1 cellular context compared by ENCODE assay signal in the genomic region with DNA sequence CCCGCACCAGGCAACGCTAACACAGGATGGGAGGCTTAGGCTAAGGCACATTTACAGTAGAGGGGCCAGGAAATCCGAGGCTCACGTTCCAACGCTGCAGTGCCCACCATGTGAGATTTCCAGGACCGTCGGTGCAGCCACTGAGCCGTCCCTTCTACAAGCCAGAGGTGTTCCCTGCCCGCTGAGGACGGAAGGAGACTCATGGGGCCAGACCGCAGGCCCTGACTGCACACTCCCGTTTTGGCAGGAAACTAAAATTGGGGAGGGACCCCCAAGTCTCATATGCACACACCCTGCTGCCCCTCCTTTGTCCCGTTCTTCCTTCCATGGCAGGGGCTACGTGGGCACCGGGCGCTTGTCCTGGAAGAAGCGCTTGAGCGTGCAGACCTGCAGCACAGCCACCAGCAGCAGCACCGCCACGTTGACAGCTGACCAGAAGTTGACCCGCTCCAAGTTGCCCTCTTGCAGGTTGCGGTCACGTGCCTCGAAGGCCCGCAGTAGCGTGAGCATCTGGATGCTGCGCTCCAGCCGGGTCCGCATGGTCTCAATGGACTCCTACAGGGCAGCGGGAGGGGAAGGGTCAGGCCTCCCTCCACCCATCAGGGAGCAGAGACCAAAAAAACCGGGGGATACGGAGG.
A peak's percentile ranks its signal among the peaks of the same experiment; 100 is the strongest.
TF ChIP-seq lines count a peak whose summit lies in the region.

No MANE protein-coding gene starts in this region.

TF ChIP-seq in K562, 482 proteins besides CTCF, POLR2A, EP300 and RAD21:
- TF ChIP-seq, protein P1, sequence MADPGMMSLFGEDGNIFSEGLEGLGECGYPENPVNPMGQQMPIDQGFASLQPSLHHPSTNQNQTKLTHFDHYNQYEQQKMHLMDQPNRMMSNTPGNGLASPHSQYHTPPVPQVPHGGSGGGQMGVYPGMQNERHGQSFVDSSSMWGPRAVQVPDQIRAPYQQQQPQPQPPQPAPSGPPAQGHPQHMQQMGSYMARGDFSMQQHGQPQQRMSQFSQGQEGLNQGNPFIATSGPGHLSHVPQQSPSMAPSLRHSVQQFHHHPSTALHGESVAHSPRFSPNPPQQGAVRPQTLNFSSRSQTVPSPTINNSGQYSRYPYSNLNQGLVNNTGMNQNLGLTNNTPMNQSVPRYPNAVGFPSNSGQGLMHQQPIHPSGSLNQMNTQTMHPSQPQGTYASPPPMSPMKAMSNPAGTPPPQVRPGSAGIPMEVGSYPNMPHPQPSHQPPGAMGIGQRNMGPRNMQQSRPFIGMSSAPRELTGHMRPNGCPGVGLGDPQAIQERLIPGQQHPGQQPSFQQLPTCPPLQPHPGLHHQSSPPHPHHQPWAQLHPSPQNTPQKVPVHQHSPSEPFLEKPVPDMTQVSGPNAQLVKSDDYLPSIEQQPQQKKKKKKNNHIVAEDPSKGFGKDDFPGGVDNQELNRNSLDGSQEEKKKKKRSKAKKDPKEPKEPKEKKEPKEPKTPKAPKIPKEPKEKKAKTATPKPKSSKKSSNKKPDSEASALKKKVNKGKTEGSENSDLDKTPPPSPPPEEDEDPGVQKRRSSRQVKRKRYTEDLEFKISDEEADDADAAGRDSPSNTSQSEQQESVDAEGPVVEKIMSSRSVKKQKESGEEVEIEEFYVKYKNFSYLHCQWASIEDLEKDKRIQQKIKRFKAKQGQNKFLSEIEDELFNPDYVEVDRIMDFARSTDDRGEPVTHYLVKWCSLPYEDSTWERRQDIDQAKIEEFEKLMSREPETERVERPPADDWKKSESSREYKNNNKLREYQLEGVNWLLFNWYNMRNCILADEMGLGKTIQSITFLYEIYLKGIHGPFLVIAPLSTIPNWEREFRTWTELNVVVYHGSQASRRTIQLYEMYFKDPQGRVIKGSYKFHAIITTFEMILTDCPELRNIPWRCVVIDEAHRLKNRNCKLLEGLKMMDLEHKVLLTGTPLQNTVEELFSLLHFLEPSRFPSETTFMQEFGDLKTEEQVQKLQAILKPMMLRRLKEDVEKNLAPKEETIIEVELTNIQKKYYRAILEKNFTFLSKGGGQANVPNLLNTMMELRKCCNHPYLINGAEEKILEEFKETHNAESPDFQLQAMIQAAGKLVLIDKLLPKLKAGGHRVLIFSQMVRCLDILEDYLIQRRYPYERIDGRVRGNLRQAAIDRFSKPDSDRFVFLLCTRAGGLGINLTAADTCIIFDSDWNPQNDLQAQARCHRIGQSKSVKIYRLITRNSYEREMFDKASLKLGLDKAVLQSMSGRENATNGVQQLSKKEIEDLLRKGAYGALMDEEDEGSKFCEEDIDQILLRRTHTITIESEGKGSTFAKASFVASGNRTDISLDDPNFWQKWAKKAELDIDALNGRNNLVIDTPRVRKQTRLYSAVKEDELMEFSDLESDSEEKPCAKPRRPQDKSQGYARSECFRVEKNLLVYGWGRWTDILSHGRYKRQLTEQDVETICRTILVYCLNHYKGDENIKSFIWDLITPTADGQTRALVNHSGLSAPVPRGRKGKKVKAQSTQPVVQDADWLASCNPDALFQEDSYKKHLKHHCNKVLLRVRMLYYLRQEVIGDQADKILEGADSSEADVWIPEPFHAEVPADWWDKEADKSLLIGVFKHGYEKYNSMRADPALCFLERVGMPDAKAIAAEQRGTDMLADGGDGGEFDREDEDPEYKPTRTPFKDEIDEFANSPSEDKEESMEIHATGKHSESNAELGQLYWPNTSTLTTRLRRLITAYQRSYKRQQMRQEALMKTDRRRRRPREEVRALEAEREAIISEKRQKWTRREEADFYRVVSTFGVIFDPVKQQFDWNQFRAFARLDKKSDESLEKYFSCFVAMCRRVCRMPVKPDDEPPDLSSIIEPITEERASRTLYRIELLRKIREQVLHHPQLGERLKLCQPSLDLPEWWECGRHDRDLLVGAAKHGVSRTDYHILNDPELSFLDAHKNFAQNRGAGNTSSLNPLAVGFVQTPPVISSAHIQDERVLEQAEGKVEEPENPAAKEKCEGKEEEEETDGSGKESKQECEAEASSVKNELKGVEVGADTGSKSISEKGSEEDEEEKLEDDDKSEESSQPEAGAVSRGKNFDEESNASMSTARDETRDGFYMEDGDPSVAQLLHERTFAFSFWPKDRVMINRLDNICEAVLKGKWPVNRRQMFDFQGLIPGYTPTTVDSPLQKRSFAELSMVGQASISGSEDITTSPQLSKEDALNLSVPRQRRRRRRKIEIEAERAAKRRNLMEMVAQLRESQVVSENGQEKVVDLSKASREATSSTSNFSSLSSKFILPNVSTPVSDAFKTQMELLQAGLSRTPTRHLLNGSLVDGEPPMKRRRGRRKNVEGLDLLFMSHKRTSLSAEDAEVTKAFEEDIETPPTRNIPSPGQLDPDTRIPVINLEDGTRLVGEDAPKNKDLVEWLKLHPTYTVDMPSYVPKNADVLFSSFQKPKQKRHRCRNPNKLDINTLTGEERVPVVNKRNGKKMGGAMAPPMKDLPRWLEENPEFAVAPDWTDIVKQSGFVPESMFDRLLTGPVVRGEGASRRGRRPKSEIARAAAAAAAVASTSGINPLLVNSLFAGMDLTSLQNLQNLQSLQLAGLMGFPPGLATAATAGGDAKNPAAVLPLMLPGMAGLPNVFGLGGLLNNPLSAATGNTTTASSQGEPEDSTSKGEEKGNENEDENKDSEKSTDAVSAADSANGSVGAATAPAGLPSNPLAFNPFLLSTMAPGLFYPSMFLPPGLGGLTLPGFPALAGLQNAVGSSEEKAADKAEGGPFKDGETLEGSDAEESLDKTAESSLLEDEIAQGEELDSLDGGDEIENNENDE (IDR thresholded peaks at IDR 0.05; ENCODE audit: low read depth, low read length), result no peak
- peak; percentile 70 for TF ChIP-seq POLR2G (IDR thresholded peaks at IDR 0.05; ENCODE audit: low read depth, low read length)
- no peak for TF ChIP-seq ZNF76 (CRISPR knock-in tag; IDR thresholded peaks at IDR 0.05; ENCODE audit: borderline replicate concordance)
- TF ChIP-seq ATF7 (IDR thresholded peaks at IDR 0.05), result no peak
- no peak for TF ChIP-seq TFAM (CRISPR knock-in tag; conservative IDR thresholded peaks at IDR 0.05)
- TF ChIP-seq ZNF830 (CRISPR knock-in tag; IDR thresholded peaks at IDR 0.05), result no peak
- TF ChIP-seq RBM25 (IDR thresholded peaks at IDR 0.05; ENCODE audit: low read depth, low read length, severe bottlenecking), result no peak
- peak; percentile 26; the same call in 1 of the 2 replicates for TF ChIP-seq TFAP4 (CRISPR knock-in tag; IDR thresholded peaks at IDR 0.05; ENCODE audit: borderline replicate concordance)
- no peak for TF ChIP-seq ZNF197 (CRISPR knock-in tag; IDR thresholded peaks at IDR 0.05; ENCODE audit: low read depth)
- TF ChIP-seq NFRKB (IDR thresholded peaks at IDR 0.05; ENCODE audit: low read depth), result no peak
- TF ChIP-seq ZNF239 (CRISPR knock-in tag; IDR thresholded peaks at IDR 0.05), result no peak
- TF ChIP-seq CTBP1 (IDR thresholded peaks at IDR 0.05; ENCODE audit: borderline replicate concordance), result no peak
- no peak for TF ChIP-seq ZHX1 (conservative IDR thresholded peaks at IDR 0.05; ENCODE audit: low read length)
- TF ChIP-seq SRSF7 (optimal IDR thresholded peaks at IDR 0.05; ENCODE audit: low read depth, low read length), result no peak
- TF ChIP-seq RBM22 (IDR thresholded peaks at IDR 0.05; ENCODE audit: low read depth, low read length, poor library complexity, severe bottlenecking), result peak; percentile 93
- TF ChIP-seq, protein P2, sequence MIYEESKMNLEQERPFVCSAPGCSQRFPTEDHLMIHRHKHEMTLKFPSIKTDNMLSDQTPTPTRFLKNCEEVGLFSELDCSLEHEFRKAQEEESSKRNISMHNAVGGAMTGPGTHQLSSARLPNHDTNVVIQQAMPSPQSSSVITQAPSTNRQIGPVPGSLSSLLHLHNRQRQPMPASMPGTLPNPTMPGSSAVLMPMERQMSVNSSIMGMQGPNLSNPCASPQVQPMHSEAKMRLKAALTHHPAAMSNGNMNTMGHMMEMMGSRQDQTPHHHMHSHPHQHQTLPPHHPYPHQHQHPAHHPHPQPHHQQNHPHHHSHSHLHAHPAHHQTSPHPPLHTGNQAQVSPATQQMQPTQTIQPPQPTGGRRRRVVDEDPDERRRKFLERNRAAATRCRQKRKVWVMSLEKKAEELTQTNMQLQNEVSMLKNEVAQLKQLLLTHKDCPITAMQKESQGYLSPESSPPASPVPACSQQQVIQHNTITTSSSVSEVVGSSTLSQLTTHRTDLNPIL (CRISPR knock-in tag; IDR thresholded peaks at IDR 0.05), result no peak
- no peak for TF ChIP-seq MEIS2 (IDR thresholded peaks at IDR 0.05; ENCODE audit: partially characterized antibody)
- TF ChIP-seq, protein P3, sequence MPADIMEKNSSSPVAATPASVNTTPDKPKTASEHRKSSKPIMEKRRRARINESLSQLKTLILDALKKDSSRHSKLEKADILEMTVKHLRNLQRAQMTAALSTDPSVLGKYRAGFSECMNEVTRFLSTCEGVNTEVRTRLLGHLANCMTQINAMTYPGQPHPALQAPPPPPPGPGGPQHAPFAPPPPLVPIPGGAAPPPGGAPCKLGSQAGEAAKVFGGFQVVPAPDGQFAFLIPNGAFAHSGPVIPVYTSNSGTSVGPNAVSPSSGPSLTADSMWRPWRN (IDR thresholded peaks at IDR 0.05; ENCODE audit: low read depth), result no peak
- no peak for TF ChIP-seq ELK3 (CRISPR knock-in tag; IDR thresholded peaks at IDR 0.05)
- TF ChIP-seq ZNF134 (CRISPR knock-in tag; conservative IDR thresholded peaks at IDR 0.05), result no peak
- 0 out of 2 replicates have a peak, but pooled peaks have one; percentile 24 for TF ChIP-seq MYNN (IDR thresholded peaks at IDR 0.05)
- no peak for TF ChIP-seq MYNN (CRISPR knock-in tag; IDR thresholded peaks at IDR 0.05)
- TF ChIP-seq, protein P4, sequence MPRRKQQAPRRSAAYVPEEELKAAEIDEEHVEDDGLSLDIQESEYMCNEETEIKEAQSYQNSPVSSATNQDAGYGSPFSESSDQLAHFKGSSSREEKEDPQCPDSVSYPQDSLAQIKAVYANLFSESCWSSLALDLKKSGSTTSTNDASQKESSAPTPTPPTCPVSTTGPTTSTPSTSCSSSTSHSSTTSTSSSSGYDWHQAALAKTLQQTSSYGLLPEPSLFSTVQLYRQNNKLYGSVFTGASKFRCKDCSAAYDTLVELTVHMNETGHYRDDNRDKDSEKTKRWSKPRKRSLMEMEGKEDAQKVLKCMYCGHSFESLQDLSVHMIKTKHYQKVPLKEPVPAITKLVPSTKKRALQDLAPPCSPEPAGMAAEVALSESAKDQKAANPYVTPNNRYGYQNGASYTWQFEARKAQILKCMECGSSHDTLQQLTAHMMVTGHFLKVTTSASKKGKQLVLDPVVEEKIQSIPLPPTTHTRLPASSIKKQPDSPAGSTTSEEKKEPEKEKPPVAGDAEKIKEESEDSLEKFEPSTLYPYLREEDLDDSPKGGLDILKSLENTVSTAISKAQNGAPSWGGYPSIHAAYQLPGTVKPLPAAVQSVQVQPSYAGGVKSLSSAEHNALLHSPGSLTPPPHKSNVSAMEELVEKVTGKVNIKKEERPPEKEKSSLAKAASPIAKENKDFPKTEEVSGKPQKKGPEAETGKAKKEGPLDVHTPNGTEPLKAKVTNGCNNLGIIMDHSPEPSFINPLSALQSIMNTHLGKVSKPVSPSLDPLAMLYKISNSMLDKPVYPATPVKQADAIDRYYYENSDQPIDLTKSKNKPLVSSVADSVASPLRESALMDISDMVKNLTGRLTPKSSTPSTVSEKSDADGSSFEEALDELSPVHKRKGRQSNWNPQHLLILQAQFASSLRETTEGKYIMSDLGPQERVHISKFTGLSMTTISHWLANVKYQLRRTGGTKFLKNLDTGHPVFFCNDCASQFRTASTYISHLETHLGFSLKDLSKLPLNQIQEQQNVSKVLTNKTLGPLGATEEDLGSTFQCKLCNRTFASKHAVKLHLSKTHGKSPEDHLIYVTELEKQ (CRISPR knock-in tag; IDR thresholded peaks at IDR 0.05), result no peak
- no peak for TF ChIP-seq TAF1 (IDR thresholded peaks at IDR 0.05; ENCODE audit: control insufficient read depth, extremely low read depth, insufficient read depth, low read length, severe bottlenecking)
- TF ChIP-seq RBFOX2 (IDR thresholded peaks at IDR 0.05; ENCODE audit: low read depth, low read length), result peak; percentile 11; the same call in 1 of the 2 replicates
